Comparison of ENCODE assay signal across 27 cellular contexts in genomic region chr6:140205795-140206593, GRCh38.
"Had no signal": no experiment of that assay in that cellular context is flagged by ENCODE, and none has a peak within 500 bp of the region (broad histone marks: within the 10 kb centered on the region; RNA-seq: fewer than 3 reads in every experiment).

No MANE protein-coding gene starts in this region.

- H3K27me3 ChIP-seq: adrenal gland, body of pancreas, cardiac muscle cell, dorsolateral prefrontal cortex, heart right ventricle, left lung, right lobe of liver, transverse colon, uterus had no signal

- DNase-seq: activated CD4-positive, alpha-beta T cell treated with anti-CD3 and anti-CD28 coated beads for 36 hours; activated CD4-positive, CD25-positive, alpha-beta regulatory T cell; activated naive CD4-positive, alpha-beta T cell; activated naive CD8-positive, alpha-beta T cell treated with anti-CD3 and anti-CD28 coated beads for 36 hours; activated T-cell treated with anti-CD3 and anti-CD28 coated beads for 4 hours; activated T-cell treated with anti-CD3 and anti-CD28 coated beads, Interleukin-2, amount 50 U/mL, for 72 hours; adrenal gland; body of pancreas; cerebellar nuclear complex; dorsolateral prefrontal cortex; effector memory CD4-positive, alpha-beta T cell; erythroblast; foreskin fibroblast; heart right ventricle; kidney glomerular epithelial cell; left lung; naive B cell; occipital lobe; right lobe of liver; stimulated activated CD4-positive, alpha-beta T cell treated with anti-CD3 and anti-CD28 coated beads, Interleukin-2, amount 100 ng/mL, for 48 hours; stimulated activated naive CD4-positive, alpha-beta T cell treated with Interleukin-2 at 50 U/mL for 16 hours; T-helper 1 cell; transverse colon; uterus had no signal

- H3K27ac Mint-ChIP-seq: activated CD4-positive, alpha-beta T cell treated with anti-CD3 and anti-CD28 coated beads for 36 hours; activated naive CD8-positive, alpha-beta T cell treated with anti-CD3 and anti-CD28 coated beads for 36 hours; activated T-cell treated with anti-CD3 and anti-CD28 coated beads, Interleukin-2, amount 50 U/mL, for 72 hours; mesothelial cell of epicardium; naive B cell had no signal

- H3K36me3 Mint-ChIP-seq: activated naive CD8-positive, alpha-beta T cell treated with anti-CD3 and anti-CD28 coated beads for 36 hours; mesothelial cell of epicardium; naive B cell had no signal

- ATAC-seq: activated CD4-positive, alpha-beta T cell treated with anti-CD3 and anti-CD28 coated beads for 36 hours; activated T-cell treated with anti-CD3 and anti-CD28 coated beads, Interleukin-2, amount 50 U/mL, for 72 hours; body of pancreas; left lung had no signal

- H3K27me3 Mint-ChIP-seq: activated naive CD8-positive, alpha-beta T cell treated with anti-CD3 and anti-CD28 coated beads for 36 hours; naive B cell had no signal

- H3K9me3 Mint-ChIP-seq: activated naive CD8-positive, alpha-beta T cell treated with anti-CD3 and anti-CD28 coated beads for 36 hours; activated T-cell treated with anti-CD3 and anti-CD28 coated beads, Interleukin-2, amount 50 U/mL, for 72 hours had no signal

- H3K36me3 ChIP-seq: adrenal gland, cardiac muscle cell, heart right ventricle, left lung, right lobe of liver, transverse colon, uterus had no signal

- H3K4me3 ChIP-seq: adrenal gland, body of pancreas, cardiac muscle cell, coronary artery, dorsolateral prefrontal cortex, heart right ventricle, left lung, right lobe of liver, transverse colon, uterus had no signal

- H3K9me3 ChIP-seq: body of pancreas, heart right ventricle, left lung, right lobe of liver, transverse colon, uterus had no signal

- H3K27ac ChIP-seq: adrenal gland, body of pancreas, cardiac muscle cell, coronary artery, dorsolateral prefrontal cortex, heart right ventricle, left lung, right lobe of liver, transverse colon, uterus had no signal

- H3K4me3 Mint-ChIP-seq: activated CD4-positive, alpha-beta T cell treated with anti-CD3 and anti-CD28 coated beads for 36 hours; activated naive CD8-positive, alpha-beta T cell treated with anti-CD3 and anti-CD28 coated beads for 36 hours; activated T-cell treated with anti-CD3 and anti-CD28 coated beads, Interleukin-2, amount 50 U/mL, for 72 hours; mesothelial cell of epicardium; naive B cell had no signal

- H3K4me1 Mint-ChIP-seq: activated CD4-positive, alpha-beta T cell treated with anti-CD3 and anti-CD28 coated beads for 36 hours; activated naive CD8-positive, alpha-beta T cell treated with anti-CD3 and anti-CD28 coated beads for 36 hours; naive B cell had no signal

- H3K4me1 ChIP-seq: body of pancreas, right lobe of liver had no signal
